ENCODE assay signal across 23 cellular contexts in genomic region chr3:41331023-41331422, GRCh38.
DNase-seq lines count a peak whose midpoint lies in the region; ATAC-seq, FAIRE-seq and TF ChIP-seq lines count a peak whose summit lies in the region.
"Had no signal": no experiment of that assay in that cellular context is flagged by ENCODE, and none has a peak within 500 bp of the region (broad histone marks: within the 10 kb centered on the region; RNA-seq: fewer than 3 reads in every experiment).

No MANE protein-coding gene starts in this region.

- WGBS in HUES64 = 92% methylated on average over 2 of the region's 3 CpGs
- WGBS in upper lobe of left lung, 2 donors = 83 to 86% methylated on average over 3 of the region's 3 CpGs

- H3K4me3 ChIP-seq in HUES64 (ENCODE audit: low read length) (no peak overlapping the region), cardiac fibroblast (replicated peaks in 1 of 2; ENCODE audit: low read depth in 2 of 2, low read length in 2 of 2) (no peak overlapping the region), osteoblast (ENCODE audit: insufficient read depth, low read length) (no peak overlapping the region), upper lobe of left lung (no peak overlapping the region)
- H3K4me3 ChIP-seq: BLaER1, GM23248 had no signal

- no peaks in the 10 kb centered on the region for H4K20me1 ChIP-seq in osteoblast (ENCODE audit: insufficient read depth, low read length)
- H4K20me1 ChIP-seq: BLaER1 had no signal

- H3K9me3 ChIP-seq in HUES64 (ENCODE audit: insufficient read depth, low read depth, low read length) (no peaks in the 10 kb centered on the region), osteoblast (ENCODE audit: low read depth, low read length) (no peaks in the 10 kb centered on the region), upper lobe of left lung (no peaks in the 10 kb centered on the region)
- H3K9me3 ChIP-seq: BLaER1, Caco-2 had no signal

- H3K9ac ChIP-seq in HUES64 (ENCODE audit: low read depth, low read length) = no peak overlapping the region
- H3K9ac ChIP-seq: BLaER1, GM23248 had no signal

- H3K36me3 ChIP-seq in HUES64 (ENCODE audit: insufficient read depth, low read length) (no peaks in the 10 kb centered on the region), osteoblast (ENCODE audit: insufficient read depth, low read length) (no peaks in the 10 kb centered on the region), upper lobe of left lung (no peaks in the 10 kb centered on the region)
- H3K36me3 ChIP-seq: BLaER1 had no signal

- no peak for DNase-seq in H54 (ENCODE audit: insufficient read length, low spot score)
- peak; percentile 10 to 33 for DNase-seq in cardiac fibroblast (ENCODE audit: low read depth in 2 of 2)
- DNase-seq in osteoblast (ENCODE audit: insufficient read length, low spot score, missing footprints) = no peak
- no peak for DNase-seq in NCI-H1105 treated with DMSO at 0.1 percent for 48 hours (lab: John Stamatoyannopoulos, UW)
- no peak for DNase-seq in upper lobe of left lung
- DNase-seq in activated T-cell treated with anti-CD3 and anti-CD28 coated beads, Interleukin-2, amount 50 U/mL, for 48 hours = no peak
- DNase-seq in NCI-H524 treated with DMSO at 0.1 percent for 48 hours (lab: John Stamatoyannopoulos, UW) = no peak
- DNase-seq: ACHN; Caco-2; CD4-positive, alpha-beta memory T cell; DMS153; GM23248; Karpas-422; MV-4-11; NCI-H1694; NCI-H2081; NCI-H2171; NCI-H345; NCI-H82 had no signal

- H3K4me1 ChIP-seq in HUES64 (ENCODE audit: insufficient read depth, low read length) = peaks cover 26% of the 10 kb centered on the region
- H3K4me1 ChIP-seq in osteoblast (ENCODE audit: insufficient read depth, low read length) = peaks cover 26% of the 10 kb centered on the region
- H3K4me1 ChIP-seq in upper lobe of left lung = no peaks in the 10 kb centered on the region
- H3K4me1 ChIP-seq: BLaER1 had no signal

- peak overlapping the region; percentile 54 for H2AFZ ChIP-seq in osteoblast (ENCODE audit: low read length)
- H2AFZ ChIP-seq: GM23248 had no signal

- TF ChIP-seq EP300 in upper lobe of left lung (IDR thresholded peaks at IDR 0.05) = no peak

- no peak overlapping the region for H3K4me2 ChIP-seq in osteoblast (ENCODE audit: insufficient read depth, low read length)
- H3K4me2 ChIP-seq: BLaER1 had no signal

- H3K27ac ChIP-seq in HUES64 (ENCODE audit: low read depth, low read length) = peak overlapping the region; percentile 55; the same call in 1 of the 2 replicates
- peak overlapping the region; percentile 23 for H3K27ac ChIP-seq in osteoblast (ENCODE audit: low read depth, low read length)
- no peak overlapping the region for H3K27ac ChIP-seq in upper lobe of left lung
- H3K27ac ChIP-seq: BLaER1, GM23248 had no signal

- H3K79me2 ChIP-seq in osteoblast (ENCODE audit: insufficient read depth, low read length) = no peaks in the 10 kb centered on the region

- H3K27me3 ChIP-seq in HUES64 (ENCODE audit: insufficient read depth, low read length) (no peaks in the 10 kb centered on the region), osteoblast (ENCODE audit: insufficient read depth, low read length) (no peaks in the 10 kb centered on the region), upper lobe of left lung (no peaks in the 10 kb centered on the region)
- H3K27me3 ChIP-seq: BLaER1 had no signal

- no peak for TF ChIP-seq POLR2A in H54 (IDR thresholded peaks at IDR 0.05; ENCODE audit: low read depth, low read length)
- TF ChIP-seq POLR2A in upper lobe of left lung (IDR thresholded peaks at IDR 0.05) = no peak

- FAIRE-seq in H54 (lab: Jason Lieb, UNC) = peak; percentile 20
- FAIRE-seq: HTR-8/SVneo had no signal

- TF ChIP-seq CTCF in cardiac fibroblast (IDR thresholded peaks at IDR 0.05; ENCODE audit: low read depth, low read length) (no peak), osteoblast (IDR thresholded peaks at IDR 0.05; ENCODE audit: extremely low read depth, low read depth, low read length) (no peak), upper lobe of left lung (IDR thresholded peaks at IDR 0.05) (no peak)

- ATAC-seq in upper lobe of left lung (ENCODE audit: low FRiP score in 2 of 2) = no peak
- ATAC-seq: Panc1 had no signal

Comparison
In these comparisons a context has a peak if more than half of its experiments do, and no peak if none do; other contexts are left out.
1. DNase-seq: peak in cardiac fibroblast (2 of 2); none in H54 (single experiment), osteoblast (single experiment), NCI-H1105 treated with DMSO at 0.1 percent for 48 hours (single experiment), upper lobe of left lung (0 of 2), activated T-cell treated with anti-CD3 and anti-CD28 coated beads, Interleukin-2, amount 50 U/mL, for 48 hours (0 of 2) and NCI-H524 treated with DMSO at 0.1 percent for 48 hours (single experiment).
2. H3K27ac ChIP-seq: peak in HUES64 (single experiment) and osteoblast (single experiment); none in upper lobe of left lung (0 of 4).